Comparison of ENCODE assay signal across 8 cellular contexts in genomic region chr10:59808896-59809643, GRCh38. TPM values are rescaled to one million over a fixed set of nuclear protein-coding genes. Genes with fewer than 3 reads are reported as not detected.
DNase-seq lines count a peak whose midpoint lies in the region; ATAC-seq and TF ChIP-seq lines count a peak whose summit lies in the region.

No MANE protein-coding gene starts in this region.

- H3K27ac ChIP-seq in RWPE2 (ENCODE audit: poor library complexity, severe bottlenecking): no peak overlapping the region
- H3K27ac ChIP-seq in right atrium auricular region: peak overlapping the region in 1 of 2 donors; percentile 59
- peak overlapping the region; percentile 61 to 86 (median 66) for H3K27ac ChIP-seq in gastrocnemius medialis

- no peak overlapping the region for H3K4me3 ChIP-seq in RWPE2 (ENCODE audit: severe bottlenecking)
- no peak overlapping the region for H3K4me3 ChIP-seq in right atrium auricular region
- no peak overlapping the region for H3K4me3 ChIP-seq in gastrocnemius medialis

- H3K36me3 ChIP-seq in RWPE2 (ENCODE audit: low read depth) (peaks cover 100% of the 10 kb centered on the region), right atrium auricular region (peaks cover 57% of the 10 kb centered on the region), gastrocnemius medialis (peaks cover 2 to 60% of the 10 kb centered on the region in 2 donors)

- H3K36me3 Mint-ChIP-seq in activated naive CD4-positive, alpha-beta T cell treated with anti-CD3 and anti-CD28 coated beads, Interleukin-2, amount 10 ng/mL, durations not matched to agents 7 days and 5 days: peaks cover 38% of the 10 kb centered on the region

- CTCF ChIA-PET in activated naive CD4-positive, alpha-beta T cell treated with anti-CD3 and anti-CD28 coated beads, Interleukin-2, amount 10 ng/mL, durations not matched to agents 7 days and 5 days (lab: Charles Lee): interaction anchor here (1.0 to 4.5 kb wide), 11 partner anchors 9 to 213 kb away, joined by 3 to 32 read pairs (median 4); partner anchors contain the start of gene CCDC6

- no peaks in the 10 kb centered on the region for H3K27me3 ChIP-seq in RWPE2 (ENCODE audit: insufficient read depth, poor library complexity, severe bottlenecking)
- no peaks in the 10 kb centered on the region for H3K27me3 ChIP-seq in right atrium auricular region
- H3K27me3 ChIP-seq in gastrocnemius medialis: no peaks in the 10 kb centered on the region

- no peaks in the 10 kb centered on the region for H3K27me3 Mint-ChIP-seq in activated naive CD4-positive, alpha-beta T cell treated with anti-CD3 and anti-CD28 coated beads, Interleukin-2, amount 10 ng/mL, durations not matched to agents 7 days and 5 days

- H3K4me1 Mint-ChIP-seq in activated naive CD4-positive, alpha-beta T cell treated with anti-CD3 and anti-CD28 coated beads, Interleukin-2, amount 10 ng/mL, durations not matched to agents 7 days and 5 days: no peaks in the 10 kb centered on the region

- DNase-seq in GF-D8 (lab: John Stamatoyannopoulos, UW): peak; percentile 7
- DNase-seq in HuH-7.5 (ENCODE audit: low spot score): peak; percentile 6
- DNase-seq in RWPE2 (ENCODE audit: low spot score): no peak
- peak; percentile 81 for DNase-seq in activated naive CD4-positive, alpha-beta T cell treated with anti-CD3 and anti-CD28 coated beads, Interleukin-2, amount 10 ng/mL, durations not matched to agents 7 days and 5 days
- peak; percentile 85 for DNase-seq in right atrium auricular region (ENCODE audit: low spot score)
- DNase-seq in gastrocnemius medialis: peak; percentile 82 to 87
- no peak for DNase-seq in DMS79 (lab: John Stamatoyannopoulos, UW)

- H3K4me3 Mint-ChIP-seq in activated naive CD4-positive, alpha-beta T cell treated with anti-CD3 and anti-CD28 coated beads, Interleukin-2, amount 10 ng/mL, durations not matched to agents 7 days and 5 days: no peak overlapping the region

- TF ChIP-seq CTCF in RWPE2 (IDR thresholded peaks at IDR 0.05; ENCODE audit: poor library complexity, severe bottlenecking) (peak; percentile 59), right atrium auricular region (IDR thresholded peaks at IDR 0.05) (peak; percentile 41 to 72), gastrocnemius medialis (IDR thresholded peaks at IDR 0.05 in 4 of 5, conservative IDR thresholded peaks at IDR 0.05 in 1 of 5) (peak; percentile 71 to 85 (median 81))

- H3K9me3 ChIP-seq in RWPE2 (ENCODE audit: severe bottlenecking) (no peaks in the 10 kb centered on the region), right atrium auricular region (no peaks in the 10 kb centered on the region), gastrocnemius medialis (no peaks in the 10 kb centered on the region)

- intact Hi-C loops in gastrocnemius medialis (cut with DNase I; ENCODE audit: low total_unique reads): loop anchor here (1.0 to 5.0 kb wide), 4 partner anchors 56 to 224 kb away; partner anchors contain the start of gene MRLN

- no peaks in the 10 kb centered on the region for H3K4me1 ChIP-seq in RWPE2 (ENCODE audit: insufficient read depth, poor library complexity, severe bottlenecking)
- H3K4me1 ChIP-seq in right atrium auricular region: peaks cover 0 to 23% of the 10 kb centered on the region in 2 donors
- peaks cover 24 to 33% of the 10 kb centered on the region in 2 donors for H3K4me1 ChIP-seq in gastrocnemius medialis

- no peak overlapping the region for H3K27ac Mint-ChIP-seq in activated naive CD4-positive, alpha-beta T cell treated with anti-CD3 and anti-CD28 coated beads, Interleukin-2, amount 10 ng/mL, durations not matched to agents 7 days and 5 days

- in situ Hi-C loops in gastrocnemius medialis (cut with MboI; ENCODE audit: low sequenced_read_pairs in 4 of 4): loop anchor here (5.0 to 25.0 kb wide), 3 partner anchors 182 to 572 kb away; no protein-coding TSS in a partner anchor

- no peak for TF ChIP-seq POLR2A in gastrocnemius medialis (IDR thresholded peaks at IDR 0.05)

- ATAC-seq in GM21619 (IDR thresholded peaks at IDR 0.05; ENCODE audit: unreplicated experiment) (peak; percentile 95), RWPE2 (ENCODE audit: low read depth) (peak; percentile 61), gastrocnemius medialis (peak; percentile 83 to 88)

- H3K9me3 Mint-ChIP-seq in activated naive CD4-positive, alpha-beta T cell treated with anti-CD3 and anti-CD28 coated beads, Interleukin-2, amount 10 ng/mL, durations not matched to agents 7 days and 5 days: no peaks in the 10 kb centered on the region

RNA-seq across cellular contexts. Expression of gene MRLN, which starts 55.8 kb away (rescaled TPM):
- total RNA-seq in right atrium auricular region: not detected
- total RNA-seq in gastrocnemius medialis: 100 to 1,000 TPM in 3 of 4 donors, 10 to 100 TPM in 1; 67.7 to 352 (median 188) TPM

Comparison
In these comparisons a context has a peak if more than half of its experiments do, and no peak if none do; other contexts are left out.
1. DNase-seq: peak in GF-D8 (single experiment), HuH-7.5 (single experiment), activated naive CD4-positive, alpha-beta T cell treated with anti-CD3 and anti-CD28 coated beads, Interleukin-2, amount 10 ng/mL, durations not matched to agents 7 days and 5 days (single experiment), right atrium auricular region (single experiment) and gastrocnemius medialis (2 of 2); none in RWPE2 (single experiment) and DMS79 (single experiment).
2. RNA of gene MRLN, which starts 55.8 kb away (total RNA-seq): 67.7 to 352 TPM in gastrocnemius medialis; not detected in right atrium auricular region; every median in the first group is over 10 times any median in the second.
3. Peak in every context shown above with its lines, with median percentiles within 50 percentile points of each other: ATAC-seq and CTCF ChIP-seq.